16 cellular contexts compared by ENCODE assay signal in the genomic region with DNA sequence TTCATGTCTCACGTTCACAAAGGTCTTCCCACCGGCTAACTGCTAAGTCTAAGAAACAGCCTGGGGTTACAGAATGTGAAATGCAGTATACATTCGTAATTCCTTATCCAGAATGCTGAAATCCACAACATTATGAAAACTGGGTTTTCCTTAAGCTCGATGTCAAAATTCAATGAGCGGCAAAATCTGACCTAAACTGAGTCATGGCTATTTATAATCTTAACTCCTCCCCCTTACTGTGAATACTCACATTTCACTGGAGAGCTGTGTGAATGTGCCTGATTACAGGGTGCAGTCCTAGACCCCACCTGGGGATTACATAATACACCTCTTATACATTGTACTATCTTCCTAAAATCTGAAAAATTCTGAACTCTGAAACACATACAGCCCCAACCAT.
DNase-seq lines count a peak whose midpoint lies in the region; TF ChIP-seq lines count a peak whose summit lies in the region.
"Had no signal": no experiment of that assay in that cellular context is flagged by ENCODE, and none has a peak within 500 bp of the region (broad histone marks: within the 10 kb centered on the region; RNA-seq: fewer than 3 reads in every experiment).

No MANE protein-coding gene starts in this region.

- H3K4me3 ChIP-seq in fibroblast of mammary gland (ENCODE audit: control insufficient read depth, low read depth, low read length), result no peak overlapping the region
- H3K4me3 ChIP-seq: MG63, Peyer's patch had no signal

- TF ChIP-seq CTCF in fibroblast of mammary gland (conservative IDR thresholded peaks at IDR 0.05; ENCODE audit: control insufficient read depth, insufficient read depth, low read depth, low read length), result no peak

- DNase-seq in EL, result peak; percentile 16
- DNase-seq in amniotic epithelial cell (ENCODE audit: low read depth), result peak; percentile 80
- peak; percentile 28 for DNase-seq in fibroblast of mammary gland (ENCODE audit: low read depth)
- peak; percentile 11 for DNase-seq in stromal cell of bone marrow (ENCODE audit: low read depth)
- DNase-seq in amygdala (lab: John Stamatoyannopoulos, UW), result no peak
- DNase-seq in posterior cingulate gyrus, result no peak
- no peak for DNase-seq in SW480 (ENCODE audit: low spot score)
- DNase-seq: C1 segment of cervical spinal cord, Caco-2, KG1, MG63, NCI-H1092 treated with DMSO at 0.1 percent for 48 hours, NCI-H187, NCI-H774, Peyer's patch, SHP77 had no signal

- intact Hi-C loops in posterior cingulate gyrus (cut with DNase I), result no loop called here

Comparison
In these comparisons a context has a peak if more than half of its experiments do, and no peak if none do; other contexts are left out.
1. DNase-seq: peak in EL (single experiment), amniotic epithelial cell (single experiment), fibroblast of mammary gland (single experiment) and stromal cell of bone marrow (single experiment); none in amygdala (0 of 56), posterior cingulate gyrus (0 of 10) and SW480 (single experiment).